In the genomic region with DNA sequence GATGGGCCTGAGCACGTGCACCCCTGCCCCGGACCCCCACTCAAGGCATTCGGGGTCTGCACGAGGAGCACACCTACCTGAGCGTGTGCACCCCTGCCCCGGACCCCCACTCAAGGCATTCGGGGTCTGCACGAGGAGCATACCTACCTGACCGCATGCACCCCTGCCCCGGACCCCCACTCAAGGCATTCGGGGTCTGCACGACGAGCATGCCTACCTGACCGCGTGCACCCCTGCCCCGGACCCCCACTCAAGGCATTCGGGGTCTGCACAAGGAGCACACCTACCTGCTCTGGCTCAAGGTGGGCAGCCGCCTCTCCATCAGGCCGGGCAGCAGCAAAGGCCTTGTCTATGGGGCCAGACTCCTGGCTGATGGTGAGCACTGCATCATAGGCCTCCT, we compare ENCODE assay signal across 20 cellular contexts. TPM values are rescaled to one million over a fixed set of nuclear protein-coding genes. Genes with fewer than 3 reads are reported as not detected.
"Had no signal": no experiment of that assay in that cellular context is flagged by ENCODE, and none has a peak within 500 bp of the region (broad histone marks: within the 10 kb centered on the region; RNA-seq: fewer than 3 reads in every experiment).

No MANE protein-coding gene starts in this region.

- DNase-seq: colonic mucosa; cortex of kidney; effector CD4-positive, alpha-beta T cell; effector memory CD4-positive, alpha-beta T cell; foreskin keratinocyte; heart left ventricle; hypothalamus; immature natural killer cell; islet precursor cell; kidney; kidney glomerular epithelial cell; left colon; left ventricle myocardium inferior; lower lobe of right lung; mesenchymal stem cell; mucosa of descending colon had no signal

- H3K4me3 ChIP-seq: colonic mucosa, esophagus muscularis mucosa, gastroesophageal sphincter, heart left ventricle, hepatocyte, left ventricle myocardium inferior, lower lobe of right lung, mucosa of descending colon had no signal

- H3K4me1 ChIP-seq: foreskin keratinocyte had no signal

- H3K9me3 ChIP-seq: colonic mucosa, esophagus muscularis mucosa, gastroesophageal sphincter, heart left ventricle, left ventricle myocardium inferior, lower lobe of right lung, mucosa of descending colon had no signal

- H3K27me3 ChIP-seq: colonic mucosa, hepatocyte had no signal

- ATAC-seq: foreskin keratinocyte, gastroesophageal sphincter, heart left ventricle, left colon, left lobe of liver, lower lobe of right lung, mucosa of descending colon had no signal

- H3K36me3 ChIP-seq: colonic mucosa, esophagus muscularis mucosa, gastroesophageal sphincter, heart left ventricle, left ventricle myocardium inferior, lower lobe of right lung had no signal

- H3K27ac ChIP-seq: colonic mucosa, esophagus muscularis mucosa, foreskin keratinocyte, gastroesophageal sphincter, heart left ventricle, hepatocyte, left ventricle myocardium inferior, lower lobe of right lung had no signal

RNA-seq across cellular contexts. Expression of gene LRRC32, which starts 48.7 kb away (rescaled TPM):
- total RNA-seq: foreskin keratinocyte had no signal
